Comparison of ENCODE assay signal across 13 cellular contexts in genomic region chr3:72329354-72329753, GRCh38.
DNase-seq lines count a peak whose midpoint lies in the region; ATAC-seq, FAIRE-seq and TF ChIP-seq lines count a peak whose summit lies in the region.
"Had no signal": no experiment of that assay in that cellular context is flagged by ENCODE, and none has a peak within 500 bp of the region (broad histone marks: within the 10 kb centered on the region; RNA-seq: fewer than 3 reads in every experiment).

No MANE protein-coding gene starts in this region.

- POLR2A ChIA-PET in activated CD4-positive, alpha-beta memory T cell treated with anti-CD3 and anti-CD28 coated beads, Interleukin-2, amount 10 ng/mL, durations not matched to agents 7 days and 5 days (lab: Charles Lee), result no interaction called here

- H3K9me3 ChIP-seq in gastroesophageal sphincter, result no peaks in the 10 kb centered on the region

- TF ChIP-seq CTCF in gastroesophageal sphincter (IDR thresholded peaks at IDR 0.05), result no peak
- TF ChIP-seq CTCF in coronary artery (IDR thresholded peaks at IDR 0.05), result no peak

- H3K4me3 ChIP-seq in gastroesophageal sphincter, result no peak overlapping the region
- no peak overlapping the region for H3K4me3 ChIP-seq in coronary artery

- WGBS in gastroesophageal sphincter (ENCODE audit: low coverage in 1 of 2), 2 donors, result 7% methylated on average over 3 of the region's 10 CpGs; no CpG with 5 or more reads in 1 of the 2 donors

- peaks cover 0 to 16% (median 10%) of the 10 kb centered on the region in 3 donors for H3K4me1 ChIP-seq in gastroesophageal sphincter

- H3K4me1 Mint-ChIP-seq in activated CD4-positive, alpha-beta memory T cell treated with anti-CD3 and anti-CD28 coated beads, Interleukin-2, amount 10 ng/mL, durations not matched to agents 7 days and 5 days, result no peaks in the 10 kb centered on the region

- ATAC-seq in gastroesophageal sphincter (peak; percentile 81), HG03439 (IDR thresholded peaks at IDR 0.05; ENCODE audit: unreplicated experiment) (no peak)

- H3K27ac Mint-ChIP-seq in activated CD4-positive, alpha-beta memory T cell treated with anti-CD3 and anti-CD28 coated beads, Interleukin-2, amount 10 ng/mL, durations not matched to agents 7 days and 5 days, result no peak overlapping the region
- H3K27ac Mint-ChIP-seq: CD14-positive monocyte had no signal

- peak; percentile 64 for DNase-seq in COR-L47 (lab: John Stamatoyannopoulos, UW)
- peak; percentile 18 for DNase-seq in NCI-H345 treated with DMSO at 0.1 percent for 48 hours (lab: John Stamatoyannopoulos, UW; ENCODE audit: unreplicated experiment)
- peak; percentile 47 for DNase-seq in occipital lobe (lab: John Stamatoyannopoulos, UW)
- no peak for DNase-seq in activated CD4-positive, alpha-beta memory T cell treated with anti-CD3 and anti-CD28 coated beads, Interleukin-2, amount 10 ng/mL, durations not matched to agents 7 days and 5 days
- no peak for DNase-seq in GM19239 (ENCODE audit: insufficient read length, low spot score)
- no peak for DNase-seq in coronary artery (ENCODE audit: low spot score)
- DNase-seq: activated CD4-positive, alpha-beta T cell treated with anti-CD3 and anti-CD28 coated beads for 1 hour; activated effector memory CD4-positive, alpha-beta T cell treated with Interleukin-2 at 50 U/mL for 16 hours; NCI-H146 had no signal

- FAIRE-seq in GM19239 (lab: Jason Lieb, UNC), result no peak
- FAIRE-seq: frontal cortex had no signal

- no peak for TF ChIP-seq EP300 in gastroesophageal sphincter (IDR thresholded peaks at IDR 0.05)

- peaks cover 4% of the 10 kb centered on the region for H3K9me3 Mint-ChIP-seq in activated CD4-positive, alpha-beta memory T cell treated with anti-CD3 and anti-CD28 coated beads, Interleukin-2, amount 10 ng/mL, durations not matched to agents 7 days and 5 days

- CTCF ChIA-PET in activated CD4-positive, alpha-beta memory T cell treated with anti-CD3 and anti-CD28 coated beads, Interleukin-2, amount 10 ng/mL, durations not matched to agents 7 days and 5 days (lab: Charles Lee), result no interaction called here

- H3K27ac ChIP-seq in gastroesophageal sphincter, result peak overlapping the region in 3 of 4 donors; percentile 53 to 68 (median 63)
- no peak overlapping the region for H3K27ac ChIP-seq in coronary artery

- no peak for TF ChIP-seq POLR2A in gastroesophageal sphincter (IDR thresholded peaks at IDR 0.05)

- peaks cover 4% of the 10 kb centered on the region for H3K27me3 Mint-ChIP-seq in activated CD4-positive, alpha-beta memory T cell treated with anti-CD3 and anti-CD28 coated beads, Interleukin-2, amount 10 ng/mL, durations not matched to agents 7 days and 5 days

- H3K36me3 ChIP-seq in gastroesophageal sphincter, result no peaks in the 10 kb centered on the region

- H3K27me3 ChIP-seq in gastroesophageal sphincter, result no peaks in the 10 kb centered on the region

- no peak overlapping the region for H3K4me3 Mint-ChIP-seq in activated CD4-positive, alpha-beta memory T cell treated with anti-CD3 and anti-CD28 coated beads, Interleukin-2, amount 10 ng/mL, durations not matched to agents 7 days and 5 days

- no peaks in the 10 kb centered on the region for H3K36me3 Mint-ChIP-seq in activated CD4-positive, alpha-beta memory T cell treated with anti-CD3 and anti-CD28 coated beads, Interleukin-2, amount 10 ng/mL, durations not matched to agents 7 days and 5 days (ENCODE audit: low read depth)
- H3K36me3 Mint-ChIP-seq: CD14-positive monocyte had no signal

Comparison
In these comparisons a context has a peak if more than half of its experiments do, and no peak if none do; other contexts are left out.
1. DNase-seq: peak in COR-L47 (single experiment), NCI-H345 treated with DMSO at 0.1 percent for 48 hours (single experiment) and occipital lobe (single experiment); none in activated CD4-positive, alpha-beta memory T cell treated with anti-CD3 and anti-CD28 coated beads, Interleukin-2, amount 10 ng/mL, durations not matched to agents 7 days and 5 days (single experiment), GM19239 (single experiment) and coronary artery (single experiment).
2. H3K27ac ChIP-seq: peak in gastroesophageal sphincter (3 of 4); none in coronary artery (0 of 2).